In the genomic region with DNA sequence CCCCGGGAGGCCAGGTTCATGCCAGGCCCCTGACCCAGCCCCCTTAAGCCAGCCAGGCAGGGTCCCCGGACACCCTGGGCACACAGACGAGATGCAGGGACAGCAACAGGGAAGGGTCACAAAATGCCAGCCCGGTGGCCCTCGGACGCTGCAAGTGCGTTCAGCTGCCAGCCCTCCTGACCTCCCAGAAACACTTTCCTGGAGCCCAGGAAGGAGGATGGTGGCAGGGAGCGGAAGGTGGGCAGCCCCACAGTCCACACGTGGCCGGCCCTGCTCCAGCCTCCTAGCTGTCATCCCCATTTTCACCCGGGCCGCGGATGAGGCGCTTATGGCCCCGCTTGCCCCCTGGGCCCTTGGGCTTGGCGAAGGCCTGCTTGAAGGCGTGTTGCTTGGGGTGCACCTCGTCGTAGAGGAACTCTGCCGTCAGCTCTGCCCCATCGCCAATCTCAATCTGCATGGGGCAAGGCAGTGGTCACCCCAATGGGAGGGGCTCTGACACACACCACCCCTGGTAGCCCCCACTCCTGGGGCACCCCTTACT, we compare ENCODE assay signal across 17 cellular contexts. TPM values are rescaled to one million over a fixed set of nuclear protein-coding genes. Genes with fewer than 3 reads are reported as not detected.
"Had no signal": no experiment of that assay in that cellular context is flagged by ENCODE, and none has a peak within 500 bp of the region (broad histone marks: within the 10 kb centered on the region; RNA-seq: fewer than 3 reads in every experiment).

No MANE protein-coding gene starts in this region.

- H3K4me1 ChIP-seq: ascending aorta had no signal

- H3K27me3 ChIP-seq: ascending aorta, sigmoid colon had no signal

- ATAC-seq: activated T-helper 17 cell treated with anti-CD3 and anti-CD28 coated beads, Interleukin-2, amount 50 U/mL, for 72 hours had no signal

- H3K4me3 Mint-ChIP-seq: activated CD4-positive, alpha-beta T cell treated with anti-CD3 and anti-CD28 coated beads, Interleukin-2, amount 10 ng/mL, durations not matched to agents 7 days and 5 days; activated naive CD4-positive, alpha-beta T cell treated with anti-CD3 and anti-CD28 coated beads, Interleukin-2, amount 10 ng/mL, durations not matched to agents 7 days and 5 days; activated T-helper 17 cell treated with anti-CD3 and anti-CD28 coated beads, Interleukin-2, amount 50 U/mL, for 72 hours had no signal

- H3K9me3 Mint-ChIP-seq: activated CD4-positive, alpha-beta T cell treated with anti-CD3 and anti-CD28 coated beads, Interleukin-2, amount 10 ng/mL, durations not matched to agents 7 days and 5 days; activated naive CD4-positive, alpha-beta T cell treated with anti-CD3 and anti-CD28 coated beads, Interleukin-2, amount 10 ng/mL, durations not matched to agents 7 days and 5 days; activated T-helper 17 cell treated with anti-CD3 and anti-CD28 coated beads, Interleukin-2, amount 50 U/mL, for 72 hours had no signal

- H3K27ac Mint-ChIP-seq: activated naive CD4-positive, alpha-beta T cell treated with anti-CD3 and anti-CD28 coated beads, Interleukin-2, amount 10 ng/mL, durations not matched to agents 7 days and 5 days; activated T-helper 17 cell treated with anti-CD3 and anti-CD28 coated beads, Interleukin-2, amount 50 U/mL, for 72 hours had no signal

- H3K27ac ChIP-seq: ascending aorta, sigmoid colon, thoracic aorta had no signal

- H3K4me3 ChIP-seq: ascending aorta, lung, sigmoid colon, thoracic aorta had no signal

- DNase-seq: activated CD4-positive, alpha-beta T cell treated with anti-CD3 and anti-CD28 coated beads, Interleukin-2, amount 10 ng/mL, durations not matched to agents 7 days and 5 days; activated naive CD4-positive, alpha-beta T cell treated with anti-CD3 and anti-CD28 coated beads, Interleukin-2, amount 10 ng/mL, durations not matched to agents 7 days and 5 days; activated T-cell treated with anti-CD3 and anti-CD28 coated beads for 4 hours; dermis blood vessel endothelial cell; kidney glomerular epithelial cell; midbrain; sigmoid colon; stimulated activated CD4-positive, alpha-beta T cell treated with anti-CD3 and anti-CD28 coated beads, Interleukin-1b, Interleukin-23, amount 100 ng/mL, for 48 hours; T-helper 2 cell had no signal

- H3K9me3 ChIP-seq: ascending aorta, sigmoid colon, thoracic aorta had no signal

- FAIRE-seq: frontal cortex had no signal

- H3K27me3 Mint-ChIP-seq: activated CD4-positive, alpha-beta T cell treated with anti-CD3 and anti-CD28 coated beads, Interleukin-2, amount 10 ng/mL, durations not matched to agents 7 days and 5 days; activated naive CD4-positive, alpha-beta T cell treated with anti-CD3 and anti-CD28 coated beads, Interleukin-2, amount 10 ng/mL, durations not matched to agents 7 days and 5 days; activated T-helper 17 cell treated with anti-CD3 and anti-CD28 coated beads, Interleukin-2, amount 50 U/mL, for 72 hours had no signal

RNA-seq across cellular contexts. Expression of gene TLR9, which starts 3.4 kb away (rescaled TPM):
- total RNA-seq: ascending aorta, epithelial cell of proximal tubule, frontal cortex, pulmonary artery endothelial cell, thoracic aorta had no signal
- polyA plus RNA-seq: neural cell had no signal
